Comparison of ENCODE assay signal across 1 cellular context in the genomic region with DNA sequence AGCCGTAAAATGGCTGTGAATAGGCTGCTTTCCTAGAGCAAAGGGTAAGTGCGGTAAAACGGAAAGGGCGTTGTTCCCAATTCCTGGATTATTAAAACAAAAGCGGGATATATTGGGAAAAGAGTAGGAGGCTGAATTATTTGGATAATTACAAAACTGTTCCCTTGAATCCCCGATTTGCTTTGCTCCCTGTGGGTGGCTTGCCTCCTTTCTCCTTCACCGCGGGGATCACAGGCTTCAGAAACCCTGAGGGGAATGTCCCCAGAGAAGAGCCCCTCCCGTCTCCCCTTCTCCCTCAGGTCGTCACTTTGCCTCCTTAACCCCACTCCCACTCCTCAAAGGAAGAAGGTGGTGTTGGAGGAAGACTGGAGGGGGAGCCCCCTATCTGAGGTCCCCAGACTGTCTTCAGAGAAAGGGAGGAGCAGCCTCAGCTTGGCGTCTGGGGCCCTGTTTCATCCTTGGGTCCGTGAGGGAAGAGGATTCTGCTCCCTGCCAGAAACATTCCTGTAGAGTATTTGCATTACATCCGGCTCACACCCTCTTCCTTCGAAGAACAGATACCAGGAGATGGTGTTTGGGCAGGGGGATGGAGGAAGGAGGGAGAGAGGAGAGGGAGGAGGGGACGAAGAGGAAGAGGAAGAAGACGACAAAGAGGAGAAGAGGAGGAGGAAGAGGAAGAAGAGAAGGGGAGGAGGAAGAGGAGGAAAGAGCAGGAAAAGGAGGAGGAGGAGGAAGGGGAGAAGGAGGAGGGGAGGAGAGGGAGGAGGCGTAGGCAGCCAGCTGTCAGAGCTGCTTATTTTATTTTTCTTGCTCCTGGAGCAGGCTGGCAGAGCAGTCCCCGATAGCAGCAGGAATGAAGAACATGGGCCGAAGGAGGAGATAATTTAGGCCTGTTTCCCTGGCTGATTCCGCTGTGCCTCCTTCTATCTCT.
TF ChIP-seq lines count a peak whose summit lies in the region.

No MANE protein-coding gene starts in this region.

TF ChIP-seq in H1, 55 proteins besides CTCF, POLR2A, EP300 and RAD21:
- 0 out of 2 replicates have a peak, but pooled peaks have one; percentile 19 for TF ChIP-seq SP1 (IDR thresholded peaks at IDR 0.05; ENCODE audit: low read depth, low read length)
- TF ChIP-seq MAFK (IDR thresholded peaks at IDR 0.05; ENCODE audit: low read depth, low read length), result no peak
- TF ChIP-seq NANOG (IDR thresholded peaks at IDR 0.05; ENCODE audit: insufficient read depth, low read depth, low read length, poor library complexity, severe bottlenecking), result no peak
- peak; percentile 43 for TF ChIP-seq ASH2L (IDR thresholded peaks at IDR 0.05; ENCODE audit: low read length)
- no peak for TF ChIP-seq SP4 (IDR thresholded peaks at IDR 0.05; ENCODE audit: low read length)
- no peak for TF ChIP-seq SIX5 (IDR thresholded peaks at IDR 0.05; ENCODE audit: low read depth, low read length)
- TF ChIP-seq EGR1 (IDR thresholded peaks at IDR 0.05; ENCODE audit: borderline replicate concordance, low read depth, low read length), result 0 out of 2 replicates have a peak, but pooled peaks have one; percentile 38
- 0 out of 4 replicates have a peak, but pooled peaks of 1 of the 2 experiments have one; percentile 66 for TF ChIP-seq HDAC2 (IDR thresholded peaks at IDR 0.05; ENCODE audit: borderline replicate concordance in 1 of 2, low read depth in 2 of 2, low read length in 2 of 2)
- peak; percentile 69; the same call in 1 of the 2 replicates for TF ChIP-seq TEAD4 (IDR thresholded peaks at IDR 0.05; ENCODE audit: low read depth, low read length)
- no peak for TF ChIP-seq SRF (IDR thresholded peaks at IDR 0.05; ENCODE audit: low read depth, low read length)
- TF ChIP-seq POLR2AphosphoS5 (IDR thresholded peaks at IDR 0.05; ENCODE audit: low read depth, low read length), result no peak
- no peak for TF ChIP-seq TAF1 (IDR thresholded peaks at IDR 0.05; ENCODE audit: low read depth, low read length)
